Comparison of ENCODE assay signal across 9 cellular contexts in the genomic region with DNA sequence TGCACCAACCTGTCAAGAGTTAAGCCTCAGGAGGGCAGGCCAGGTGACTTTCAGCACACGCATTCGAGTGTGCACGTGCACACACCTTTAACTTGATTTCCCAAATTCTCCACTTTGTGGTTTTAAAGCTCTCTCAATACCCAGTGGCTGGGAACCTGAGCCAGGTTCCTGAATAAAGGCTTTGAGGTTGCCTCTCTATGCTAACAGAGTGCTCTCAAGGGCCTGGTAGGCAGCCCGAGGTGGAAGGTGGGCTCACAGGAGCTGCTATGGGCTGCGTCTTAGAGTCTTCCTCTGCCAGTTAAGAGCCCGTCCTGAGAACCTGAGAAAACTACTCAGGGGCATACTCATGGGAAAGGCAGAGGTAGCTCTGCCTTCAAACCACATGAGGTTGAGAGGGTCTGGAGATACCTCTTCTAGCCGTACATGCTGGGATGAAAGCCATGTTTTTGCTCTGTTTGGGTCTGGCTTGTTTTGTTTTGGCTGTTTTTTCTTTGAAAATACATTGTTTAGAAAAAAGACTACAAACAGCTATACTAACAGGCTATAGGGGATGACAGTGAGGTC. TPM values are rescaled to one million over a fixed set of nuclear protein-coding genes. Genes with fewer than 3 reads are reported as not detected.
"Had no signal": no experiment of that assay in that cellular context is flagged by ENCODE, and none has a peak within 500 bp of the region (broad histone marks: within the 10 kb centered on the region; RNA-seq: fewer than 3 reads in every experiment).

No MANE protein-coding gene starts in this region.

- H3K4me3 ChIP-seq: GM23248, HAP-1 had no signal

- DNase-seq: GOT3, H7, KG1 had no signal

- ATAC-seq: HCT116, HepG2 had no signal

- H3K27ac ChIP-seq: GM23248, HL-60 had no signal

- H3K4me1 ChIP-seq: HAP-1 had no signal

- H3K9me3 ChIP-seq: HAP-1 had no signal

RNA-seq across cellular contexts. Expression of gene SERPIND1, which starts 11.6 kb away (rescaled TPM):
- total RNA-seq: GM23248, H4 had no signal
